ENCODE assay signal across 7 cellular contexts in the genomic region with DNA sequence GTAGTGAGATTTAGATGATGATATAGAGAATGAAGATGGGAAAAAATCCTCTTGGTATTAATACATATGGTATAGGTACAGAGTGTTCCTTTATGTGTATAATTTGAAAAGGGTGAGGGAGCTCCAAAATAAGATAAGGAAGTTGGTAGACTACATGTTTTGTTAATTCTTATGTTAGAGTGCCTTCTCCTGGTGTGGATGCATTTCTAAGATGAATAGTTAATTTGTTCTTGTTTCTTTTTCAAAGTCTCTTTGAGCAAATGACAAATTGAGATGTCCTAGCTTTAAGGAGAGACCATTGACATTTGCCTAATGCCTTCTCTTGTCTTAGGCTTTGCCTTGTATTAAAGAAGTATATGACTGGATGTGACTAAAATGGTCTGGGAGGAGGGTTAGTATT. TPM values are rescaled to one million over a fixed set of nuclear protein-coding genes. Genes with fewer than 3 reads are reported as not detected.
DNase-seq lines count a peak whose midpoint lies in the region; ATAC-seq and TF ChIP-seq lines count a peak whose summit lies in the region.

No MANE protein-coding gene starts in this region.

- H3K4me1 ChIP-seq in endodermal cell (ENCODE audit: control insufficient read depth, insufficient read depth, low read length) (peaks cover 7% of the 10 kb centered on the region), psoas muscle (peaks cover 25% of the 10 kb centered on the region)

- TF ChIP-seq CTCF in GM10266 (IDR thresholded peaks at IDR 0.05; ENCODE audit: control insufficient read depth, insufficient read depth, low read depth, missing control alignments) (peak; percentile 43), endodermal cell (conservative IDR thresholded peaks at IDR 0.05) (no peak), psoas muscle (IDR thresholded peaks at IDR 0.05) (peak; percentile 34)

- H3K36me3 Mint-ChIP-seq in endodermal cell (ENCODE audit: low read depth) = peaks cover 14% of the 10 kb centered on the region

- intact Hi-C loops in psoas muscle (cut with DNase I) = loop anchor here in 1 of 2 donors (2.0 kb wide), 1 partner anchor 84 kb away; no protein-coding TSS in a partner anchor

- H3K27me3 ChIP-seq in endodermal cell (ENCODE audit: control insufficient read depth, insufficient read depth, low read length, poor library complexity, severe bottlenecking) (no peaks in the 10 kb centered on the region), psoas muscle (ENCODE audit: insufficient read depth in 3 of 3, low read length in 2 of 3) (no peaks in the 10 kb centered on the region)

- H3K27ac Mint-ChIP-seq in endodermal cell = peak overlapping the region; percentile 75

- H3K4me3 ChIP-seq in endodermal cell (ENCODE audit: low read length) (no peak overlapping the region), psoas muscle (no peak overlapping the region)

- no peaks in the 10 kb centered on the region for H3K27me3 Mint-ChIP-seq in endodermal cell (ENCODE audit: insufficient read depth)

- no peak overlapping the region for H3K4me3 Mint-ChIP-seq in endodermal cell

- peaks cover 10% of the 10 kb centered on the region for H3K36me3 ChIP-seq in endodermal cell (ENCODE audit: control insufficient read depth, insufficient read depth, low read length)
- H3K36me3 ChIP-seq in psoas muscle (ENCODE audit: insufficient read depth in 1 of 2, low read depth in 1 of 2) = no peaks in the 10 kb centered on the region

- H3K9me3 ChIP-seq in endodermal cell (ENCODE audit: control insufficient read depth, low read length) (no peaks in the 10 kb centered on the region), psoas muscle (no peaks in the 10 kb centered on the region)

- no peak for DNase-seq in GM10266 (ENCODE audit: extremely low spot score)
- peak; percentile 11 for DNase-seq in NCI-H69 (lab: John Stamatoyannopoulos, UW)
- DNase-seq in endodermal cell = no peak
- DNase-seq in psoas muscle = no peak
- no peak for DNase-seq in globus pallidus (ENCODE audit: low spot score)
- no peak for DNase-seq in KG1 (lab: John Stamatoyannopoulos, UW)

- ATAC-seq in psoas muscle = peak in 2 of 4 donors; percentile 39 to 55
- no peak for ATAC-seq in HG02588 (IDR thresholded peaks at IDR 0.05; ENCODE audit: unreplicated experiment)

- H3K9ac ChIP-seq in endodermal cell (ENCODE audit: extremely low read depth, low read length, poor library complexity, severe bottlenecking) = no peak overlapping the region

- H3K4me1 Mint-ChIP-seq in endodermal cell = peaks cover 24% of the 10 kb centered on the region

- H3K9me3 Mint-ChIP-seq in endodermal cell = no peaks in the 10 kb centered on the region

- no peak overlapping the region for H3K27ac ChIP-seq in endodermal cell (ENCODE audit: low read depth, low read length)
- H3K27ac ChIP-seq in psoas muscle = no peak overlapping the region

RNA-seq across cellular contexts. Expression of a gene that starts 34.1 kb away (rescaled TPM):
- 100 to 1,000 TPM; 115 to 131 TPM for total RNA-seq in endodermal cell
- polyA plus RNA-seq in endodermal cell (2013, experiment 1 of 2) = 35.6 TPM
- 46.4 TPM for polyA plus RNA-seq in endodermal cell (2013, experiment 2 of 2)
- total RNA-seq in psoas muscle = 100 to 1,000 TPM in 3 of 4 donors, 10 to 100 TPM in 1; 93.7 to 126 (median 122) TPM
- polyA plus RNA-seq in psoas muscle = 10 to 100 TPM; 18.2 to 86.0 (median 46.5) TPM
